ENCODE assay signal across 24 cellular contexts in genomic region chr4:168483786-168484185, GRCh38. TPM values are rescaled to one million over a fixed set of nuclear protein-coding genes. Genes with fewer than 3 reads are reported as not detected.
DNase-seq lines count a peak whose midpoint lies in the region; ATAC-seq and TF ChIP-seq lines count a peak whose summit lies in the region.
"Had no signal": no experiment of that assay in that cellular context is flagged by ENCODE, and none has a peak within 500 bp of the region (broad histone marks: within the 10 kb centered on the region; RNA-seq: fewer than 3 reads in every experiment).

No MANE protein-coding gene starts in this region.

- peaks cover 9% of the 10 kb centered on the region; the same call in 1 of the 2 replicates for H3K36me3 ChIP-seq in SJSA1
- H3K36me3 ChIP-seq in ascending aorta: no peaks in the 10 kb centered on the region
- H3K36me3 ChIP-seq: left ventricle myocardium inferior, upper lobe of right lung, WERI-Rb-1 had no signal

- H3K4me1 Mint-ChIP-seq in activated CD8-positive, alpha-beta memory T cell treated with anti-CD3 and anti-CD28 coated beads, Interleukin-2, amount 10 ng/mL, durations not matched to agents 7 days and 5 days: peaks cover 62% of the 10 kb centered on the region

- H3K9me3 ChIP-seq in SJSA1 (replicated peaks) (0 out of 2 replicates have a peak, but pooled peaks cover 6% of the 10 kb centered on the region), ascending aorta (no peaks in the 10 kb centered on the region)
- H3K9me3 ChIP-seq: left ventricle myocardium inferior, upper lobe of right lung had no signal

- peak overlapping the region; percentile 21 for H3K27ac Mint-ChIP-seq in activated CD8-positive, alpha-beta memory T cell treated with anti-CD3 and anti-CD28 coated beads, Interleukin-2, amount 10 ng/mL, durations not matched to agents 7 days and 5 days
- H3K27ac Mint-ChIP-seq: activated CD8-positive, alpha-beta T cell treated with anti-CD3 and anti-CD28 coated beads for 36 hours; T-helper 1 cell treated with Interleukin-12 subunit alpha and Interleukin-12 subunit beta and Interleukin-4 antibody, amounts not matched to agents 30 μg/mL and 1 μg/mL, for 36 hours had no signal

- H3K4me3 ChIP-seq in SJSA1 (no peak overlapping the region), fibroblast of mammary gland (ENCODE audit: control insufficient read depth, low read depth, low read length) (no peak overlapping the region), ascending aorta (no peak overlapping the region)
- H3K4me3 ChIP-seq: left ventricle myocardium inferior, smooth muscle cell, upper lobe of right lung had no signal

- DNase-seq in activated CD8-positive, alpha-beta memory T cell treated with anti-CD3 and anti-CD28 coated beads, Interleukin-2, amount 10 ng/mL, durations not matched to agents 7 days and 5 days: no peak
- no peak for DNase-seq in activated CD8-positive, alpha-beta memory T cell treated with anti-CD3 and anti-CD28 coated beads, Interleukin-2, amount 50 U/mL, for 48 hours
- DNase-seq in SJSA1 (ENCODE audit: low read depth in 1 of 2, low spot score in 2 of 2): peak; percentile 51 to 79
- DNase-seq in fibroblast of mammary gland (ENCODE audit: low read depth): peak; percentile 56
- no peak for DNase-seq in ascending aorta (ENCODE audit: low spot score in 2 of 2)
- DNase-seq in NCI-H1092 (lab: John Stamatoyannopoulos, UW): no peak
- DNase-seq in head of caudate nucleus: no peak
- no peak for DNase-seq in AML-193 (lab: John Stamatoyannopoulos, UW)
- DNase-seq: activated CD8-positive, alpha-beta T cell treated with anti-CD3 and anti-CD28 coated beads for 36 hours; activated T-cell treated with anti-CD3 and anti-CD28 coated beads, Interleukin-2, amount 50 U/mL, for 72 hours; DMS153; glutamatergic neuron; left ventricle myocardium inferior; NCI-H1105; NCI-H748 treated with DMSO at 0.1 percent for 48 hours; SIG-M5; stimulated activated CD4-positive, alpha-beta T cell treated with anti-CD3 and anti-CD28 coated beads, Interleukin-4, amount 100 ng/mL, for 1 hour; upper lobe of right lung; WERI-Rb-1 had no signal

- intact Hi-C loops in ascending aorta (cut with DNase I) (loop anchor here (10.0 kb wide), 2 partner anchors 791 to 1541 kb away; partner anchors contain the start of genes MFAP3L and SH3RF1), head of caudate nucleus (cut with DNase I) (no loop called here)

- no peaks in the 10 kb centered on the region for H3K27me3 Mint-ChIP-seq in activated CD8-positive, alpha-beta memory T cell treated with anti-CD3 and anti-CD28 coated beads, Interleukin-2, amount 10 ng/mL, durations not matched to agents 7 days and 5 days
- H3K27me3 Mint-ChIP-seq: activated CD8-positive, alpha-beta T cell treated with anti-CD3 and anti-CD28 coated beads for 36 hours; activated naive CD8-positive, alpha-beta T cell had no signal

- H3K27me3 ChIP-seq in SJSA1 (replicated peaks) (no peaks in the 10 kb centered on the region), ascending aorta (no peaks in the 10 kb centered on the region)
- H3K27me3 ChIP-seq: upper lobe of right lung had no signal

- H3K4me3 Mint-ChIP-seq in activated CD8-positive, alpha-beta memory T cell treated with anti-CD3 and anti-CD28 coated beads, Interleukin-2, amount 10 ng/mL, durations not matched to agents 7 days and 5 days: no peak overlapping the region
- H3K4me3 Mint-ChIP-seq: activated CD8-positive, alpha-beta T cell treated with anti-CD3 and anti-CD28 coated beads for 36 hours; activated T-cell treated with anti-CD3 and anti-CD28 coated beads, Interleukin-2, amount 50 U/mL, for 72 hours; T-helper 1 cell treated with Interleukin-12 subunit alpha and Interleukin-12 subunit beta and Interleukin-4 antibody, amounts not matched to agents 30 μg/mL and 1 μg/mL, for 36 hours had no signal

- CTCF ChIA-PET in activated CD8-positive, alpha-beta memory T cell treated with anti-CD3 and anti-CD28 coated beads, Interleukin-2, amount 10 ng/mL, durations not matched to agents 7 days and 5 days (lab: Charles Lee): interaction anchor here (0.6 to 0.9 kb wide), 2 partner anchors 11 to 16 kb away, joined by 3 to 4 read pairs; no protein-coding TSS in a partner anchor

- no peak for ATAC-seq in activated CD8-positive, alpha-beta memory T cell treated with anti-CD3 and anti-CD28 coated beads, Interleukin-2, amount 10 ng/mL, durations not matched to agents 7 days and 5 days
- ATAC-seq: activated CD8-positive, alpha-beta T cell treated with anti-CD3 and anti-CD28 coated beads for 36 hours; activated T-cell treated with anti-CD3 and anti-CD28 coated beads, Interleukin-2, amount 50 U/mL, for 72 hours; upper lobe of right lung had no signal

- no peaks in the 10 kb centered on the region for H3K9me3 Mint-ChIP-seq in activated CD8-positive, alpha-beta memory T cell treated with anti-CD3 and anti-CD28 coated beads, Interleukin-2, amount 10 ng/mL, durations not matched to agents 7 days and 5 days (ENCODE audit: low read depth)
- H3K9me3 Mint-ChIP-seq: activated CD8-positive, alpha-beta T cell treated with anti-CD3 and anti-CD28 coated beads for 36 hours; activated T-cell treated with anti-CD3 and anti-CD28 coated beads, Interleukin-2, amount 50 U/mL, for 72 hours had no signal

- TF ChIP-seq CTCF in fibroblast of mammary gland (conservative IDR thresholded peaks at IDR 0.05; ENCODE audit: control insufficient read depth, insufficient read depth, low read depth, low read length): no peak
- TF ChIP-seq CTCF in ascending aorta (IDR thresholded peaks at IDR 0.05): no peak

- H3K4me1 ChIP-seq in SJSA1 (replicated peaks): peaks cover 64% of the 10 kb centered on the region
- H3K4me1 ChIP-seq in ascending aorta: peaks cover 0 to 6% of the 10 kb centered on the region in 2 donors

- peaks cover 28% of the 10 kb centered on the region for H3K36me3 Mint-ChIP-seq in activated CD8-positive, alpha-beta memory T cell treated with anti-CD3 and anti-CD28 coated beads, Interleukin-2, amount 10 ng/mL, durations not matched to agents 7 days and 5 days

- H3K27ac ChIP-seq in SJSA1 (peak overlapping the region; percentile 97), ascending aorta (no peak overlapping the region)
- H3K27ac ChIP-seq: 22Rv1, KMS-11, left ventricle myocardium inferior, upper lobe of right lung, WERI-Rb-1 had no signal

RNA-seq across cellular contexts. Expression of gene DDX60L, which starts 3.5 kb away (rescaled TPM):
- 100 to 1,000 TPM in 1 of 2 experiments, 10 to 100 TPM in 1; 51.7 to 123 TPM for total RNA-seq in activated CD8-positive, alpha-beta memory T cell treated with anti-CD3 and anti-CD28 coated beads, Interleukin-2, amount 10 ng/mL, durations not matched to agents 7 days and 5 days
- 24.8 and 26.8 TPM in 2 replicates for total RNA-seq in SJSA1 (2014; rRNA removed; shearing (Covaris generic))
- 13.2 TPM for total RNA-seq in ascending aorta

RNA-seq across cellular contexts. Expression of gene PALLD, which starts 13.1 kb away (rescaled TPM):
- 1 to 10 TPM; 1.5 to 3.7 TPM for total RNA-seq in activated CD8-positive, alpha-beta memory T cell treated with anti-CD3 and anti-CD28 coated beads, Interleukin-2, amount 10 ng/mL, durations not matched to agents 7 days and 5 days
- total RNA-seq in SJSA1 (2014; rRNA removed; shearing (Covaris generic)): 99.8 and 118 TPM in 2 replicates
- 204 TPM for total RNA-seq in ascending aorta

Comparison
In these comparisons a context has a peak if more than half of its experiments do, and no peak if none do; other contexts are left out.
1. DNase-seq: peak in SJSA1 (2 of 2) and fibroblast of mammary gland (single experiment); none in activated CD8-positive, alpha-beta memory T cell treated with anti-CD3 and anti-CD28 coated beads, Interleukin-2, amount 10 ng/mL, durations not matched to agents 7 days and 5 days (single experiment), activated CD8-positive, alpha-beta memory T cell treated with anti-CD3 and anti-CD28 coated beads, Interleukin-2, amount 50 U/mL, for 48 hours (single experiment), ascending aorta (0 of 2), NCI-H1092 (single experiment), head of caudate nucleus (0 of 42) and AML-193 (0 of 2).
2. RNA of gene PALLD, which starts 13.1 kb away (total RNA-seq): 204 TPM in ascending aorta (single experiment) and 99.8 to 118 TPM in SJSA1; 1.5 to 3.7 TPM in activated CD8-positive, alpha-beta memory T cell treated with anti-CD3 and anti-CD28 coated beads, Interleukin-2, amount 10 ng/mL, durations not matched to agents 7 days and 5 days; every median in the first group is over 10 times any median in the second.